Comparison of ENCODE assay signal across 9 cellular contexts in genomic region chr1:154714638-154715037, GRCh38.
DNase-seq lines count a peak whose midpoint lies in the region; ATAC-seq and TF ChIP-seq lines count a peak whose summit lies in the region.
"Had no signal": no experiment of that assay in that cellular context is flagged by ENCODE, and none has a peak within 500 bp of the region (broad histone marks: within the 10 kb centered on the region; RNA-seq: fewer than 3 reads in every experiment).

No MANE protein-coding gene starts in this region.

- H3K9me3 ChIP-seq in HAP-1 (no peaks in the 10 kb centered on the region), T-helper 17 cell (ENCODE audit: control insufficient read depth, low read length, poor library complexity, severe bottlenecking) (no peaks in the 10 kb centered on the region), right cardiac atrium (ENCODE audit: control insufficient read depth, low read length) (no peaks in the 10 kb centered on the region)

- WGBS in right cardiac atrium, result 61% methylated on average over 3 of the region's 3 CpGs

- no peak overlapping the region for H3K4me3 ChIP-seq in AG10803 (ENCODE audit: low read length)
- H3K4me3 ChIP-seq in HAP-1, result no peak overlapping the region
- no peak overlapping the region for H3K4me3 ChIP-seq in right cardiac atrium (ENCODE audit: low read length)

- in situ Hi-C loops in HAP-1 (cut with MboI; ENCODE audit: low sequenced_read_pairs), result no loop called here

- intact Hi-C loops in right cardiac atrium (cut with DNase I), result no loop called here

- DNase-seq in AG10803 (ENCODE audit: low read depth) (peak; percentile 70), HAP-1 (ENCODE audit: low spot score in 2 of 2) (peak; percentile 4 to 35), T-helper 17 cell (no peak), right cardiac atrium (peak in 1 of 3 donors; percentile 68), cerebellar nuclear complex (lab: John Stamatoyannopoulos, UW) (no peak), NCI-H2196 (lab: John Stamatoyannopoulos, UW; ENCODE audit: unreplicated experiment) (no peak)
- DNase-seq: NCI-H510A had no signal

- no peaks in the 10 kb centered on the region for H3K36me3 Mint-ChIP-seq in T-helper 17 cell (ENCODE audit: low read depth)

- H3K4me1 Mint-ChIP-seq in T-helper 17 cell, result peaks cover 12% of the 10 kb centered on the region

- H3K36me3 ChIP-seq in HAP-1 (replicated peaks), result no peaks in the 10 kb centered on the region

- no peak overlapping the region for H3K27ac ChIP-seq in right cardiac atrium (ENCODE audit: low read length)

- H3K27me3 ChIP-seq in HAP-1 (ENCODE audit: low read depth) (no peaks in the 10 kb centered on the region), right cardiac atrium (ENCODE audit: control insufficient read depth, insufficient read depth) (no peaks in the 10 kb centered on the region)

- no peak for TF ChIP-seq CTCF in AG10803 (conservative IDR thresholded peaks at IDR 0.05; ENCODE audit: low read length)

- no peak overlapping the region for H3K27ac Mint-ChIP-seq in T-helper 17 cell

- H3K27me3 Mint-ChIP-seq in T-helper 17 cell, result peaks cover 10% of the 10 kb centered on the region

- H3K4me1 ChIP-seq in HAP-1 (peaks cover under 1% of the 10 kb centered on the region; the same call in 1 of the 2 replicates), right cardiac atrium (ENCODE audit: control insufficient read depth, insufficient read depth, low read length) (no peaks in the 10 kb centered on the region)

- ATAC-seq in T-helper 17 cell (peak; percentile 40), right cardiac atrium (peak; percentile 58 to 64), HG02678 (IDR thresholded peaks at IDR 0.05; ENCODE audit: unreplicated experiment) (no peak), HG02798 (IDR thresholded peaks at IDR 0.05; ENCODE audit: poor library complexity, unreplicated experiment) (no peak)

- no peak overlapping the region for H3K4me3 Mint-ChIP-seq in T-helper 17 cell

Comparison
In these comparisons a context has a peak if more than half of its experiments do, and no peak if none do; other contexts are left out.
1. DNase-seq: peak in AG10803 (single experiment) and HAP-1 (2 of 2); none in T-helper 17 cell (0 of 3), cerebellar nuclear complex (0 of 2) and NCI-H2196 (single experiment).
2. ATAC-seq: peak in T-helper 17 cell (single experiment) and right cardiac atrium (2 of 2); none in HG02678 (single experiment) and HG02798 (single experiment).